8 cellular contexts compared by ENCODE assay signal in genomic region chr5:74631088-74631960, GRCh38. TPM values are rescaled to one million over a fixed set of nuclear protein-coding genes. Genes with fewer than 3 reads are reported as not detected.
A peak's percentile ranks its signal among the peaks of the same experiment; 100 is the strongest.
DNase-seq lines count a peak whose midpoint lies in the region; ATAC-seq and TF ChIP-seq lines count a peak whose summit lies in the region.

No MANE protein-coding gene starts in this region.

- TF ChIP-seq CTCF in Loucy (conservative IDR thresholded peaks at IDR 0.05; ENCODE audit: low read length) = no peak
- TF ChIP-seq CTCF in gastroesophageal sphincter (IDR thresholded peaks at IDR 0.05) = no peak

- in situ Hi-C loops in GM23248 (cut with MboI) = no loop called here

- H3K9me3 ChIP-seq in GM23248 (ENCODE audit: low read depth) = no peaks in the 10 kb centered on the region
- no peaks in the 10 kb centered on the region for H3K9me3 ChIP-seq in Loucy (ENCODE audit: insufficient read depth, low read depth, low read length)
- H3K9me3 ChIP-seq in gastroesophageal sphincter = no peaks in the 10 kb centered on the region

- no peak for TF ChIP-seq POLR2A in GM18505 (IDR thresholded peaks at IDR 0.05; ENCODE audit: borderline replicate concordance, extremely low read depth, insufficient read depth, insufficient read length)
- TF ChIP-seq POLR2A in gastroesophageal sphincter (IDR thresholded peaks at IDR 0.05) = no peak

- no peak overlapping the region for H3K4me3 ChIP-seq in GM23248
- H3K4me3 ChIP-seq in Loucy (ENCODE audit: low read length, poor library complexity, severe bottlenecking) = peak overlapping the region; percentile 33
- no peak overlapping the region for H3K4me3 ChIP-seq in gastroesophageal sphincter

- H3K36me3 Mint-ChIP-seq in activated naive CD4-positive, alpha-beta T cell treated with anti-CD3 and anti-CD28 coated beads, Interleukin-2, amount 50 U/mL, for 72 hours = peaks cover 0 to 7% of the 10 kb centered on the region in 2 donors

- H3K79me2 ChIP-seq in GM23248 (ENCODE audit: insufficient read depth) (peaks cover 52% of the 10 kb centered on the region), Loucy (ENCODE audit: insufficient read depth, low read length) (peaks cover 56% of the 10 kb centered on the region)

- H3K27ac ChIP-seq in GM23248 = peak overlapping the region; percentile 55
- no peak overlapping the region for H3K27ac ChIP-seq in gastroesophageal sphincter

- H3F3A ChIP-seq in GM23248 (ENCODE audit: insufficient read depth) (peaks cover 42% of the 10 kb centered on the region), Loucy (ENCODE audit: low read depth) (no peaks in the 10 kb centered on the region)

- H3K27me3 ChIP-seq in GM23248 (replicated peaks; ENCODE audit: insufficient read depth) (no peaks in the 10 kb centered on the region), Loucy (ENCODE audit: insufficient read depth, low read length, poor library complexity, severe bottlenecking) (no peaks in the 10 kb centered on the region), gastroesophageal sphincter (no peaks in the 10 kb centered on the region)

- no peaks in the 10 kb centered on the region for H4K20me1 ChIP-seq in GM23248 (ENCODE audit: insufficient read depth)
- H4K20me1 ChIP-seq in Loucy (ENCODE audit: insufficient read depth, low read length, poor library complexity, severe bottlenecking) = peaks cover 3% of the 10 kb centered on the region

- TF ChIP-seq EP300 in gastroesophageal sphincter (IDR thresholded peaks at IDR 0.05) = no peak

- peak overlapping the region; percentile 68 to 92 for H3K27ac Mint-ChIP-seq in activated naive CD4-positive, alpha-beta T cell treated with anti-CD3 and anti-CD28 coated beads, Interleukin-2, amount 50 U/mL, for 72 hours

- H3K9me2 ChIP-seq in GM23248 (ENCODE audit: insufficient read depth) (no peaks in the 10 kb centered on the region), Loucy (replicated peaks; ENCODE audit: low read depth, low read length) (no peaks in the 10 kb centered on the region)

- H3K4me2 ChIP-seq in GM23248 (ENCODE audit: unreplicated experiment) = no peak overlapping the region
- H3K4me2 ChIP-seq in Loucy (ENCODE audit: low read depth, low read length, poor library complexity, severe bottlenecking) = peak overlapping the region; percentile 58

- H3K36me3 ChIP-seq in GM23248 (ENCODE audit: low read depth) = peaks cover 16% of the 10 kb centered on the region; the same call in 1 of the 2 replicates
- H3K36me3 ChIP-seq in Loucy (ENCODE audit: insufficient read depth, low read length) = peaks cover 47% of the 10 kb centered on the region; the same call in 1 of the 2 replicates
- peaks cover 0 to 23% of the 10 kb centered on the region in 2 donors for H3K36me3 ChIP-seq in gastroesophageal sphincter

- H3K9me3 Mint-ChIP-seq in activated naive CD4-positive, alpha-beta T cell treated with anti-CD3 and anti-CD28 coated beads, Interleukin-2, amount 50 U/mL, for 72 hours = no peaks in the 10 kb centered on the region

- peak; percentile 35 for DNase-seq in GM23248
- DNase-seq in activated naive CD4-positive, alpha-beta T cell treated with anti-CD3 and anti-CD28 coated beads, Interleukin-2, amount 50 U/mL, for 72 hours (ENCODE audit: low spot score in 2 of 2) = peak in 1 of 2 donors; percentile 27
- DNase-seq in kidney glomerular epithelial cell (lab: John Stamatoyannopoulos, UW) = peak; percentile 69
- no peak for DNase-seq in nucleus accumbens (lab: John Stamatoyannopoulos, UW)
- no peak for DNase-seq in 8988T

- ATAC-seq in GM18505 (IDR thresholded peaks at IDR 0.05; ENCODE audit: unreplicated experiment) (peak; percentile 89), gastroesophageal sphincter (no peak)
- ATAC-seq in activated naive CD4-positive, alpha-beta T cell treated with anti-CD3 and anti-CD28 coated beads, Interleukin-2, amount 50 U/mL, for 72 hours = peak; percentile 76 to 89

- peaks cover 31% of the 10 kb centered on the region for H3K4me1 ChIP-seq in GM23248 (ENCODE audit: insufficient read depth)
- H3K4me1 ChIP-seq in Loucy (ENCODE audit: insufficient read depth, low read length, poor library complexity, severe bottlenecking) = peaks cover 24% of the 10 kb centered on the region
- H3K4me1 ChIP-seq in gastroesophageal sphincter = peaks cover 0 to 22% (median 0%) of the 10 kb centered on the region in 3 donors

- H3K9ac ChIP-seq in GM23248 (no peak overlapping the region), Loucy (ENCODE audit: low read depth, low read length, poor library complexity, severe bottlenecking) (no peak overlapping the region)

- no peak overlapping the region for H2AFZ ChIP-seq in GM23248
- no peak overlapping the region for H2AFZ ChIP-seq in Loucy (ENCODE audit: low read length)

- 87 to 88% methylated on average over 11 of the region's 11 CpGs for whole genome bisulfite sequencing in GM23248 (ENCODE audit: low coverage in 1 of 2, low lambda C conversion rate in 2 of 2, missing lambda C conversion rate in 2 of 2), 2 experiments
- WGBS in gastroesophageal sphincter (ENCODE audit: low coverage in 1 of 2), 2 donors = 47 to 75% methylated on average over 10 to 11 of the region's 11 CpGs

RNA-seq across cellular contexts. Expression of gene ENC1, which starts 9.2 kb away (rescaled TPM):
- total RNA-seq in GM23248 (2014; rRNA removed; shearing (Covaris generic)) = 15.3 and 18.5 TPM in 2 replicates
- 14.6 and 15.8 TPM in 2 replicates for polyA plus RNA-seq in GM23248 (2016; fragmentation: Nextera tagmentation; extraction: Ambion mirVana)
- total RNA-seq in activated naive CD4-positive, alpha-beta T cell treated with anti-CD3 and anti-CD28 coated beads, Interleukin-2, amount 50 U/mL, for 72 hours = under 1 TPM; 0.75 to 0.99 TPM
- total RNA-seq in gastroesophageal sphincter = 10 to 100 TPM in 1 of 4 donors, 1 to 10 TPM in 3; 4.0 to 14.2 (median 7.7) TPM

RNA-seq across cellular contexts. Expression of gene HEXB, which starts 53.7 kb away (rescaled TPM):
- total RNA-seq in GM23248 (2014; rRNA removed; shearing (Covaris generic)) = 106 and 109 TPM in 2 replicates
- 127 TPM in 2 replicates for polyA plus RNA-seq in GM23248 (2016; fragmentation: Nextera tagmentation; extraction: Ambion mirVana)
- total RNA-seq in activated naive CD4-positive, alpha-beta T cell treated with anti-CD3 and anti-CD28 coated beads, Interleukin-2, amount 50 U/mL, for 72 hours = 10 to 100 TPM; 47.1 to 71.3 TPM
- 100 to 1,000 TPM in 2 of 4 donors, 10 to 100 TPM in 2; 89.1 to 135 (median 103) TPM for total RNA-seq in gastroesophageal sphincter

Comparison
In these comparisons a context has a peak if more than half of its experiments do, and no peak if none do; other contexts are left out.
1. DNase-seq: peak in GM23248 (single experiment) and kidney glomerular epithelial cell (single experiment); none in nucleus accumbens (0 of 56) and 8988T (single experiment).